In genomic region chr15:62895139-62895866, GRCh38 we compare ENCODE assay signal across 10 cellular contexts.
DNase-seq lines count a peak whose midpoint lies in the region; ATAC-seq and TF ChIP-seq lines count a peak whose summit lies in the region.
"Had no signal": no experiment of that assay in that cellular context is flagged by ENCODE, and none has a peak within 500 bp of the region (broad histone marks: within the 10 kb centered on the region; RNA-seq: fewer than 3 reads in every experiment).

No MANE protein-coding gene starts in this region.

- DNase-seq in H4 (ENCODE audit: low spot score), result peak; percentile 71
- no peak for DNase-seq in RWPE2 (ENCODE audit: low spot score)
- DNase-seq in fibroblast of peridontal ligament (ENCODE audit: extremely low read depth), result peak; percentile 61
- no peak for DNase-seq in progenitor cell of endocrine pancreas (ENCODE audit: low spot score, unreplicated experiment)
- DNase-seq in effector CD8-positive, alpha-beta T cell (lab: John Stamatoyannopoulos, UW), result no peak
- DNase-seq in stimulated activated naive CD4-positive, alpha-beta T cell (lab: John Stamatoyannopoulos, UW), result no peak
- no peak for DNase-seq in SW480 (ENCODE audit: low spot score)
- DNase-seq in T-cell, result no peak
- DNase-seq: activated naive CD4-positive, alpha-beta T cell treated with anti-CD3 and anti-CD28 coated beads, Interleukin-2, amount 50 U/mL, for 16 hours; DND-41 had no signal

- no peak overlapping the region for H3K4me3 ChIP-seq in RWPE2 (ENCODE audit: severe bottlenecking)

- H3K4me1 Mint-ChIP-seq in progenitor cell of endocrine pancreas (ENCODE audit: low read depth), result peaks cover 23% of the 10 kb centered on the region
- no peaks in the 10 kb centered on the region for H3K4me1 Mint-ChIP-seq in T-cell

- CTCF ChIA-PET in T-cell (lab: Charles Lee), result interaction anchor here in 1 of 2 donors (0.5 kb wide), 1 partner anchor 23 kb away, joined by 10 read pairs; no protein-coding TSS in a partner anchor

- H3K27me3 ChIP-seq in RWPE2 (ENCODE audit: insufficient read depth, poor library complexity, severe bottlenecking), result no peaks in the 10 kb centered on the region

- peak overlapping the region; percentile 92 for H3K27ac Mint-ChIP-seq in progenitor cell of endocrine pancreas
- H3K27ac Mint-ChIP-seq in T-cell, result no peak overlapping the region

- H3K27ac ChIP-seq in RWPE2 (ENCODE audit: poor library complexity, severe bottlenecking), result peak overlapping the region; percentile 100

- H3K4me3 Mint-ChIP-seq in progenitor cell of endocrine pancreas (ENCODE audit: low read depth) (no peak overlapping the region), T-cell (no peak overlapping the region)

- POLR2A ChIA-PET in T-cell (lab: Charles Lee), result no interaction called here

- no peaks in the 10 kb centered on the region for H3K9me3 ChIP-seq in RWPE2 (ENCODE audit: severe bottlenecking)

- H3K9me3 Mint-ChIP-seq in progenitor cell of endocrine pancreas (ENCODE audit: low read depth), result no peaks in the 10 kb centered on the region
- no peaks in the 10 kb centered on the region for H3K9me3 Mint-ChIP-seq in T-cell

- ATAC-seq in RWPE2 (ENCODE audit: low read depth), result no peak
- ATAC-seq in T-cell (replicated peaks in 1 of 4), result no peak

- TF ChIP-seq CTCF in RWPE2 (IDR thresholded peaks at IDR 0.05; ENCODE audit: poor library complexity, severe bottlenecking) (no peak), progenitor cell of endocrine pancreas (IDR thresholded peaks at IDR 0.05; ENCODE audit: unreplicated experiment) (no peak)

- H3K36me3 Mint-ChIP-seq in progenitor cell of endocrine pancreas (ENCODE audit: insufficient read depth), result no peaks in the 10 kb centered on the region
- no peaks in the 10 kb centered on the region for H3K36me3 Mint-ChIP-seq in T-cell

- H3K27me3 Mint-ChIP-seq in progenitor cell of endocrine pancreas, result no peaks in the 10 kb centered on the region
- peaks cover 15 to 16% of the 10 kb centered on the region in 2 donors for H3K27me3 Mint-ChIP-seq in T-cell

- no peaks in the 10 kb centered on the region for H3K36me3 ChIP-seq in RWPE2 (ENCODE audit: low read depth)

- H3K4me1 ChIP-seq in RWPE2 (ENCODE audit: insufficient read depth, poor library complexity, severe bottlenecking), result peaks cover 60% of the 10 kb centered on the region

Comparison
In these comparisons a context has a peak if more than half of its experiments do, and no peak if none do; other contexts are left out.
1. DNase-seq: peak in H4 (single experiment) and fibroblast of peridontal ligament (single experiment); none in RWPE2 (single experiment), progenitor cell of endocrine pancreas (single experiment), effector CD8-positive, alpha-beta T cell (single experiment), stimulated activated naive CD4-positive, alpha-beta T cell (0 of 6), SW480 (single experiment) and T-cell (0 of 34).